Comparison of ENCODE assay signal across 1 cellular context in the genomic region with DNA sequence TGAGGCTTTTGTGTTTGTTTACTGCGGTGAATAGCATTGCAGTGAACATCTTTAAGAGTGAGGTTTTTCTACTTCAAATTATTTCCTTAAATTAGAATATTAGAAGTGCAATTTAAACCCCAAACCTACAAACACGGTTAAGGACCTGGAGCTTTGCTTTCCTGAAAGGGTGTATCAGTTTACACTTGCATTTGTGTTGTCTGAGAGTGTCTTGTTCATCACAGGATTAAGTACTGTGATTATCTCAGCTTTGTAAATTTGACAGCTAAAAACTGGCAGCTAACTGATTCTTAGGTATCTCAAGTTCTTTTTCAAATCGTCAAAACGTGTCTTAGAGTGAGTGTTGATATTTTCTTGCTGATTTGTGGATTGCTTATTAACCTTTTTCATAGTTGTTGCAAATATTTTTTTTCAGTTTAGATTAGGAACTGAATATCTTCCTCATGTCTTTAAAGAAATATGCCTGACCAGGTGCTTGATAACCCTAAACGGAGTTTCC.
TF ChIP-seq lines count a peak whose summit lies in the region.

No MANE protein-coding gene starts in this region.

TF ChIP-seq in SK-N-SH treated with all-trans-retinoic acid at 6 μM for 48 hours, 23 proteins besides CTCF, POLR2A, EP300 and RAD21 (continued from another document):
- TF ChIP-seq, protein P1, sequence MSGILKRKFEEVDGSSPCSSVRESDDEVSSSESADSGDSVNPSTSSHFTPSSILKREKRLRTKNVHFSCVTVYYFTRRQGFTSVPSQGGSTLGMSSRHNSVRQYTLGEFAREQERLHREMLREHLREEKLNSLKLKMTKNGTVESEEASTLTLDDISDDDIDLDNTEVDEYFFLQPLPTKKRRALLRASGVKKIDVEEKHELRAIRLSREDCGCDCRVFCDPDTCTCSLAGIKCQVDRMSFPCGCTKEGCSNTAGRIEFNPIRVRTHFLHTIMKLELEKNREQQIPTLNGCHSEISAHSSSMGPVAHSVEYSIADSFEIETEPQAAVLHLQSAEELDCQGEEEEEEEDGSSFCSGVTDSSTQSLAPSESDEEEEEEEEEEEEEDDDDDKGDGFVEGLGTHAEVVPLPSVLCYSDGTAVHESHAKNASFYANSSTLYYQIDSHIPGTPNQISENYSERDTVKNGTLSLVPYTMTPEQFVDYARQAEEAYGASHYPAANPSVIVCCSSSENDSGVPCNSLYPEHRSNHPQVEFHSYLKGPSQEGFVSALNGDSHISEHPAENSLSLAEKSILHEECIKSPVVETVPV (CRISPR knock-in tag; IDR thresholded peaks at IDR 0.05) = no peak
- no peak for TF ChIP-seq PATZ1 (CRISPR knock-in tag; IDR thresholded peaks at IDR 0.05; ENCODE audit: borderline replicate concordance)
- TF ChIP-seq ESRRG (CRISPR knock-in tag; IDR thresholded peaks at IDR 0.05) = no peak
- TF ChIP-seq CSDC2 (CRISPR knock-in tag; IDR thresholded peaks at IDR 0.05) = no peak
- TF ChIP-seq OSR1 (CRISPR knock-in tag; IDR thresholded peaks at IDR 0.05) = no peak
- no peak for TF ChIP-seq ISL1 (CRISPR knock-in tag; IDR thresholded peaks at IDR 0.05)
TF ChIP-seq in SK-N-SH treated with all-trans-retinoic acid at 6 μM for 48 hours: peak in this region for 0.
